Comparison of ENCODE assay signal across 20 cellular contexts in the genomic region with DNA sequence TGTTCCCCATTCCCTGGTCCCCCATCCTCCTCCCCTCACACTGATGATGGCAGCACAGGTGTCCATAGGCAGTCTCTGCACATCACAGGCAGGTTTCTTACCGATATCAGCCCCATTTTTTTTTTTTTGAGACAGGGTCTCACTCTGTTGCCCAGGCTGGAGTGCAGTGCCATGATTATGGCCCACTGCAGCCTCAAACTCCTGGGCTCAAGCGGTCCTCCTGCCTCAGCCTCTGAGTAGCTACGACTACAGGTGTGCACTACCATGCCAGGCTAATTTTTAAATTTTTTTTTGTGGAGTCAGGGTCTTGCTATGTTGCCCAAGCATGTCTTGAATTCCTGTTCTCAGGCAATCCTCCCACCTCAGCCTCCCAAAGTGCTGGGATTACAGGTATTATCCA. TPM values are rescaled to one million over a fixed set of nuclear protein-coding genes. Genes with fewer than 3 reads are reported as not detected.
"Had no signal": no experiment of that assay in that cellular context is flagged by ENCODE, and none has a peak within 500 bp of the region (broad histone marks: within the 10 kb centered on the region; RNA-seq: fewer than 3 reads in every experiment).

No MANE protein-coding gene starts in this region.

- DNase-seq: Karpas-422, KG1, MM.1S, NCI-H1092 treated with DMSO at 0.1 percent for 48 hours, NCI-H1436, NCI-H187, NCI-H2029, NCI-H2081 treated with DMSO at 0.1 percent for 48 hours, NCI-H2171, NCI-H226, NCI-H446, NCI-H510A, NCI-H524 treated with DMSO at 0.1 percent for 48 hours, NCI-H69, NCI-H774, Right ventricle myocardium superior, RPMI8226, SIG-M5 had no signal

- H3K9me3 ChIP-seq: SJSA1 had no signal

- H3K27ac ChIP-seq: SJSA1, SK-N-MC had no signal

- H3K36me3 ChIP-seq: SJSA1 had no signal

- H3K4me3 ChIP-seq: SJSA1, SK-N-MC had no signal

- H3K4me1 ChIP-seq: SJSA1 had no signal

- H3K27me3 ChIP-seq: SJSA1 had no signal

RNA-seq across cellular contexts. Expression of gene PADI2, which starts 36.5 kb away (rescaled TPM):
- total RNA-seq: SJSA1 had no signal
